ENCODE assay signal across 35 cellular contexts in genomic region chr2:236399409-236399808, GRCh38.
"Had no signal": no experiment of that assay in that cellular context is flagged by ENCODE, and none has a peak within 500 bp of the region (broad histone marks: within the 10 kb centered on the region; RNA-seq: fewer than 3 reads in every experiment).

No MANE protein-coding gene starts in this region.

- DNase-seq: Karpas-422, Kasumi-1, KG1, MG63, MM.1S, MV-4-11, NCI-H1048, NCI-H1092, NCI-H1092 treated with DMSO at 0.1 percent for 48 hours, NCI-H1105, NCI-H1105 treated with DMSO at 0.1 percent for 48 hours, NCI-H1417, NCI-H1417 treated with DMSO at 0.1 percent for 48 hours, NCI-H1436, NCI-H1436 treated with DMSO at 0.1 percent for 48 hours, NCI-H146, NCI-H1694, NCI-H1694 treated with DMSO at 0.1 percent for 48 hours, NCI-H187, NCI-H187 treated with DMSO at 0.1 percent for 48 hours, NCI-H1930, NCI-H2029 treated with DMSO at 0.1 percent for 48 hours, NCI-H2081, NCI-H2081 treated with DMSO at 0.1 percent for 48 hours, NCI-H2107, NCI-H2171, NCI-H2171 treated with DMSO at 0.1 percent for 48 hours, NCI-H2227 treated with DMSO at 0.1 percent for 48 hours, NCI-H226, NCI-H345, NCI-H446, NCI-H446 treated with DMSO at 0.1 percent for 48 hours, NCI-H510A, NCI-H510A treated with DMSO at 0.1 percent for 48 hours had no signal

- H3K4me3 ChIP-seq: MG63 had no signal

- H3K27me3 ChIP-seq: MG63 had no signal

- H3K36me3 ChIP-seq: MG63 had no signal

- H3K27ac ChIP-seq: KMS-11 had no signal

- H3K9me3 ChIP-seq: MG63 had no signal
